ENCODE assay signal across 8 cellular contexts in the genomic region with DNA sequence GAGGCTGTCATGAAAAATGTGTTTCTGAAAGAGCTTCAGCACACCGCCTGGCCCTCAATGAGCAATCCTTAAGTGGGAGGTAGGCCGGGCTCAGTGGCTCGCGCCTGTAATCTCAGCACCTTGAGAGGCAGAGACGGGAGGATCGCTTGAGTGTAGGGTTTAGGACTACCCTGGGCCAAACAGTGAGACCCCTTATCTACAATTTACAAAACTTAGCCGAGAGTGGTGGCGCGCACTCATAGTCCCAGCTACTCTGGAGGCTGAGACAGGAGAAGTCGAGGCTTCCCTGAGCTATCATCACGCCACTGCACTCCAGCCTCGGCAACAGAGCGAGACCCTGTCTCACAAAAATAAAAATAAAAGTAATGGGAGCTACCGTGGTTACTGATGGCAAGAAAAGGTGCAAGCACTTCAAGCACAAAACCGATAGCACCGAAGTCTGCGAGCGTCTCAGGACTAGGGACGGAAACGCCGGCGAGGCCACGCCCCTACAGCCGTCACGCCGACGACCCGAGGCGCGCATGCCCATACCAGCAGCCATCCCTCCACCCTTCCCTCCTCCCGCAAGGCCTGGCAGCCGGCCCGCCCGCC. TPM values are rescaled to one million over a fixed set of nuclear protein-coding genes. Genes with fewer than 3 reads are reported as not detected.
DNase-seq lines count a peak whose midpoint lies in the region; ATAC-seq and TF ChIP-seq lines count a peak whose summit lies in the region.

No MANE protein-coding gene starts in this region.

- peak; percentile 87 for ATAC-seq in HG02798 (IDR thresholded peaks at IDR 0.05; ENCODE audit: poor library complexity, unreplicated experiment)

- H3K27ac ChIP-seq in right atrium auricular region = peak overlapping the region; percentile 97 to 98
- peak overlapping the region; percentile 96 to 99 for H3K27ac ChIP-seq in uterus

- H3K4me3 ChIP-seq in right atrium auricular region = peak overlapping the region; percentile 99
- peak overlapping the region; percentile 94 to 99 for H3K4me3 ChIP-seq in uterus

- in situ Hi-C loops in GM13976 (cut with MboI; ENCODE audit: low sequenced_read_pairs, unreplicated experiment) = no loop called here

- DNase-seq in GM13976 (ENCODE audit: low spot score) (peak; percentile 91), NCI-H146 treated with DMSO at 0.1 percent for 48 hours (lab: John Stamatoyannopoulos, UW; ENCODE audit: unreplicated experiment) (peak; percentile 76), T-helper 2 cell (peak; percentile 84 to 92 (median 86)), amygdala (lab: John Stamatoyannopoulos, UW) (peak in 55 of 56 donors; percentile 43 to 90 (median 80)), right atrium auricular region (ENCODE audit: low spot score) (peak; percentile 88), putamen (ENCODE audit: low spot score) (peak; percentile 84), uterus (peak; percentile 88 to 89)

- intact Hi-C loops in uterus (cut with DNase I; ENCODE audit: low total_unique reads) = no loop called here

- H3K27me3 ChIP-seq in right atrium auricular region (no peaks in the 10 kb centered on the region), uterus (no peaks in the 10 kb centered on the region)

- no peak for TF ChIP-seq POLR2A in uterus (IDR thresholded peaks at IDR 0.05)

- H3K9me3 ChIP-seq in right atrium auricular region (no peaks in the 10 kb centered on the region), uterus (no peaks in the 10 kb centered on the region)

- TF ChIP-seq CTCF in GM13976 (IDR thresholded peaks at IDR 0.05; ENCODE audit: borderline replicate concordance, control extremely low read depth, extremely low read depth, insufficient read depth, missing control alignments) = no peak
- no peak for TF ChIP-seq CTCF in right atrium auricular region (IDR thresholded peaks at IDR 0.05)
- TF ChIP-seq CTCF in uterus (IDR thresholded peaks at IDR 0.05) = no peak

- H3K4me1 ChIP-seq in right atrium auricular region = peaks cover 0 to 24% of the 10 kb centered on the region in 2 donors
- H3K4me1 ChIP-seq in uterus = peaks cover 5 to 9% of the 10 kb centered on the region in 2 donors

- H3K36me3 ChIP-seq in right atrium auricular region (peaks cover 29% of the 10 kb centered on the region), uterus (no peaks in the 10 kb centered on the region)

RNA-seq across cellular contexts. Expression of gene THUMPD1, which starts 0.6 kb away (rescaled TPM):
- total RNA-seq in right atrium auricular region = 10 to 100 TPM; 24.3 to 26.0 TPM
- total RNA-seq in uterus = 100 to 1,000 TPM in 1 of 4 donors, 10 to 100 TPM in 3; 37.6 to 139 (median 50.2) TPM

RNA-seq across cellular contexts. Expression of gene ACSM3, which starts 22.8 kb away (rescaled TPM):
- total RNA-seq in right atrium auricular region (10 to 100 TPM; 15.8 to 27.0 TPM), uterus (100 to 1,000 TPM in 2 of 4 donors, 10 to 100 TPM in 2; 18.7 to 365 (median 175) TPM)

RNA-seq across cellular contexts. Expression of gene ACSM1, which starts 43.5 kb away (rescaled TPM):
- total RNA-seq in right atrium auricular region (1 to 10 TPM in 1 of 2 donors, under 1 TPM in 1; 0.71 to 1.5 TPM), uterus (1 to 10 TPM in 2 of 4 donors, under 1 TPM in 2; 0.14 to 4.7 (median 1.9) TPM)

Comparison
In these comparisons a context has a peak if more than half of its experiments do, and no peak if none do; other contexts are left out.
1. Peak in every context shown above with its lines: DNase-seq, ATAC-seq, H3K4me3 ChIP-seq and H3K27ac ChIP-seq.